Comparison of ENCODE assay signal across 22 cellular contexts in genomic region chr1:4027008-4027407, GRCh38.
A peak's percentile ranks its signal among the peaks of the same experiment; 100 is the strongest.
DNase-seq lines count a peak whose midpoint lies in the region; ATAC-seq and TF ChIP-seq lines count a peak whose summit lies in the region.
"Had no signal": no experiment of that assay in that cellular context is flagged by ENCODE, and none has a peak within 500 bp of the region (broad histone marks: within the 10 kb centered on the region; RNA-seq: fewer than 3 reads in every experiment).

No MANE protein-coding gene starts in this region.

- H3K4me1 ChIP-seq in right atrium auricular region (no peaks in the 10 kb centered on the region), heart left ventricle (no peaks in the 10 kb centered on the region), iPS-18a (ENCODE audit: control insufficient read depth, low read depth, low read length) (peaks cover 9% of the 10 kb centered on the region)

- 67 to 87% (median 79%) methylated on average over 11 of the region's 11 CpGs for WGBS in heart left ventricle, 4 donors

- TF ChIP-seq CTCF in right atrium auricular region (IDR thresholded peaks at IDR 0.05) (no peak), heart left ventricle (IDR thresholded peaks at IDR 0.05) (no peak), SU-DHL-6 (IDR thresholded peaks at IDR 0.05; ENCODE audit: insufficient read depth, low read length, poor library complexity, severe bottlenecking) (no peak), type B pancreatic cell (conservative IDR thresholded peaks at IDR 0.05) (no peak)

- H3K27me3 ChIP-seq in right atrium auricular region (no peaks in the 10 kb centered on the region), heart left ventricle (peaks cover 0 to 29% (median 4%) of the 10 kb centered on the region in 9 donors), SU-DHL-6 (ENCODE audit: low read length) (no peaks in the 10 kb centered on the region), iPS-18a (ENCODE audit: control insufficient read depth, insufficient read depth, low read length) (peaks cover 6% of the 10 kb centered on the region)

- H3K27ac ChIP-seq in right atrium auricular region: no peak overlapping the region
- H3K27ac ChIP-seq in heart left ventricle: no peak overlapping the region
- H3K27ac ChIP-seq in SU-DHL-6 (ENCODE audit: low read depth, low read length): peak overlapping the region; percentile 99
- H3K27ac ChIP-seq in iPS-18a (ENCODE audit: low read length): no peak overlapping the region
- H3K27ac ChIP-seq: 22Rv1, C4-2B, RWPE1 had no signal

- H3K27ac Mint-ChIP-seq in type B pancreatic cell: no peak overlapping the region
- H3K27ac Mint-ChIP-seq: CD8-positive, alpha-beta memory T cell had no signal

- H3K9me3 Mint-ChIP-seq in type B pancreatic cell: no peaks in the 10 kb centered on the region

- H3K9ac ChIP-seq in SU-DHL-6 (ENCODE audit: low read length): peak overlapping the region; percentile 64
- H3K9ac ChIP-seq in iPS-18a (ENCODE audit: low read length): no peak overlapping the region
- H3K9ac ChIP-seq: SK-N-SH had no signal

- TF ChIP-seq POLR2A in heart left ventricle (IDR thresholded peaks at IDR 0.05) (no peak), GM18505 (IDR thresholded peaks at IDR 0.05; ENCODE audit: borderline replicate concordance, extremely low read depth, insufficient read depth, insufficient read length) (no peak)

- H3F3A ChIP-seq in SU-DHL-6 (ENCODE audit: insufficient read depth): peaks cover 36% of the 10 kb centered on the region

- H3K27me3 Mint-ChIP-seq in type B pancreatic cell: peaks cover 51% of the 10 kb centered on the region

- H3K36me3 ChIP-seq in right atrium auricular region (no peaks in the 10 kb centered on the region), heart left ventricle (no peaks in the 10 kb centered on the region), SU-DHL-6 (ENCODE audit: low read length) (peaks cover 20% of the 10 kb centered on the region), iPS-18a (ENCODE audit: control insufficient read depth, low read depth, low read length) (no peaks in the 10 kb centered on the region)

- H4K20me1 ChIP-seq in SU-DHL-6 (ENCODE audit: low read depth, low read length): no peaks in the 10 kb centered on the region

- no peak overlapping the region for H3K4me3 ChIP-seq in right atrium auricular region
- no peak overlapping the region for H3K4me3 ChIP-seq in heart left ventricle
- H3K4me3 ChIP-seq in SU-DHL-6 (ENCODE audit: insufficient read depth, low read length, poor library complexity, severe bottlenecking): peak overlapping the region; percentile 47
- peak overlapping the region; percentile 18 for H3K4me3 ChIP-seq in iPS-18a (ENCODE audit: low read length)

- no peak overlapping the region for H2AFZ ChIP-seq in SU-DHL-6 (ENCODE audit: low read depth, low read length, severe bottlenecking)

- no peak for ATAC-seq in heart left ventricle
- ATAC-seq in GM18505 (IDR thresholded peaks at IDR 0.05; ENCODE audit: unreplicated experiment): no peak

- no peak overlapping the region for H3K4me3 Mint-ChIP-seq in type B pancreatic cell
- H3K4me3 Mint-ChIP-seq: CD8-positive, alpha-beta memory T cell had no signal

- DNase-seq in right atrium auricular region (ENCODE audit: low spot score): peak; percentile 13
- DNase-seq in heart left ventricle: no peak
- DNase-seq in type B pancreatic cell (ENCODE audit: extremely low spot score, unreplicated experiment): peak; percentile 58
- no peak for DNase-seq in activated CD4-positive, alpha-beta T cell treated with anti-CD3 and anti-CD28 coated beads for 1 hour
- DNase-seq in activated CD4-positive, alpha-beta T cell treated with anti-CD3 and anti-CD28 coated beads, Interleukin-2, amount 50 U/mL, for 1 hour: no peak
- DNase-seq: ACHN; Calu3; CD8-positive, alpha-beta memory T cell; GDM1; NCI-H1105; NCI-H146; NCI-H2029 treated with DMSO at 0.1 percent for 48 hours; NCI-H2171; NCI-H524 treated with DMSO at 0.1 percent for 48 hours; SIG-M5; SK-N-SH had no signal

- H3K4me2 ChIP-seq in SU-DHL-6 (ENCODE audit: low read depth, low read length, poor library complexity, severe bottlenecking): peak overlapping the region; percentile 93
- H3K4me2 ChIP-seq: SK-N-SH had no signal

- no peaks in the 10 kb centered on the region for H3K9me2 ChIP-seq in SU-DHL-6 (replicated peaks; ENCODE audit: insufficient read depth, low read length)
- H3K9me2 ChIP-seq: SK-N-SH had no signal

- peaks cover 7% of the 10 kb centered on the region; the same call in 1 of the 2 replicates for H3K79me2 ChIP-seq in SU-DHL-6 (ENCODE audit: insufficient read depth, low read length)

- no peaks in the 10 kb centered on the region for H3K36me3 Mint-ChIP-seq in type B pancreatic cell
- H3K36me3 Mint-ChIP-seq: CD8-positive, alpha-beta memory T cell had no signal

- peaks cover 0 to 5% of the 10 kb centered on the region in 2 donors for H3K9me3 ChIP-seq in right atrium auricular region
- H3K9me3 ChIP-seq in heart left ventricle: peaks cover 0 to 10% (median 0%) of the 10 kb centered on the region in 12 donors
- H3K9me3 ChIP-seq in SU-DHL-6 (ENCODE audit: insufficient read depth, low read length): no peaks in the 10 kb centered on the region; the same call in 1 of the 2 replicates
- H3K9me3 ChIP-seq in iPS-18a (ENCODE audit: control insufficient read depth, low read depth, low read length): no peaks in the 10 kb centered on the region
- H3K9me3 ChIP-seq: SK-N-SH had no signal

- H3K4me1 Mint-ChIP-seq in type B pancreatic cell (ENCODE audit: unreplicated experiment): no peaks in the 10 kb centered on the region
- H3K4me1 Mint-ChIP-seq: CD8-positive, alpha-beta memory T cell had no signal

- intact Hi-C loops in heart left ventricle (cut with DNase I): no loop called here

Comparison
In these comparisons a context has a peak if more than half of its experiments do, and no peak if none do; other contexts are left out.
1. DNase-seq: peak in right atrium auricular region (single experiment) and type B pancreatic cell (single experiment); none in heart left ventricle (0 of 5), activated CD4-positive, alpha-beta T cell treated with anti-CD3 and anti-CD28 coated beads for 1 hour (single experiment) and activated CD4-positive, alpha-beta T cell treated with anti-CD3 and anti-CD28 coated beads, Interleukin-2, amount 50 U/mL, for 1 hour (single experiment).
2. H3K4me3 ChIP-seq: peak in SU-DHL-6 (single experiment) and iPS-18a (single experiment); none in right atrium auricular region (0 of 2) and heart left ventricle (0 of 12).